Comparison of ENCODE assay signal across 8 cellular contexts in genomic region chr6:42984001-42984923, GRCh38. TPM values are rescaled to one million over a fixed set of nuclear protein-coding genes. Genes with fewer than 3 reads are reported as not detected.
DNase-seq lines count a peak whose midpoint lies in the region; ATAC-seq and TF ChIP-seq lines count a peak whose summit lies in the region.

Gene PPP2R5D (plus strand): TSS chr6:42984570. CDS start chr6:42984678, 108 bp downstream.

- ATAC-seq in HG02885 (IDR thresholded peaks at IDR 0.05; ENCODE audit: poor library complexity, unreplicated experiment) (peak; percentile 93), T-helper 17 cell (peak; percentile 96)

- peaks cover 52% of the 10 kb centered on the region for H3K4me1 Mint-ChIP-seq in T-helper 17 cell
- H3K4me1 Mint-ChIP-seq in progenitor cell of endocrine pancreas (ENCODE audit: low read depth) = peaks cover 30% of the 10 kb centered on the region

- H3K36me3 Mint-ChIP-seq in T-helper 17 cell (ENCODE audit: low read depth) (no peaks in the 10 kb centered on the region), progenitor cell of endocrine pancreas (ENCODE audit: insufficient read depth) (no peaks in the 10 kb centered on the region)

- H3K27me3 Mint-ChIP-seq in T-helper 17 cell = no peaks in the 10 kb centered on the region
- no peaks in the 10 kb centered on the region for H3K27me3 Mint-ChIP-seq in progenitor cell of endocrine pancreas

- peaks cover 4% of the 10 kb centered on the region for H3K36me3 ChIP-seq in left ventricle myocardium inferior

- no peaks in the 10 kb centered on the region for H3K9me3 Mint-ChIP-seq in progenitor cell of endocrine pancreas (ENCODE audit: low read depth)

- H3K27me3 ChIP-seq in left ventricle myocardium inferior (ENCODE audit: low read depth) = no peaks in the 10 kb centered on the region

- peaks cover 66% of the 10 kb centered on the region for H3K4me1 ChIP-seq in left ventricle myocardium inferior

- peak; percentile 98 for DNase-seq in NCI-H1694 treated with DMSO at 0.1 percent for 48 hours (lab: John Stamatoyannopoulos, UW)
- peak; percentile 88 to 95 (median 89) for DNase-seq in T-helper 17 cell
- DNase-seq in amygdala (lab: John Stamatoyannopoulos, UW) = peak; percentile 51 to 99 (median 96)
- DNase-seq in left ventricle myocardium inferior = peak; percentile 98
- peak; percentile 92 for DNase-seq in progenitor cell of endocrine pancreas (ENCODE audit: low spot score, unreplicated experiment)
- peak; percentile 98 for DNase-seq in ureter (ENCODE audit: low spot score)

- peak within 1 kb of the TSS; percentile 98 for H3K4me3 Mint-ChIP-seq in T-helper 17 cell
- H3K4me3 Mint-ChIP-seq in progenitor cell of endocrine pancreas (ENCODE audit: low read depth) = peak within 1 kb of the TSS; percentile 83

- peak; percentile 31 for TF ChIP-seq CTCF in left ventricle myocardium inferior (IDR thresholded peaks at IDR 0.05; ENCODE audit: borderline replicate concordance)
- TF ChIP-seq CTCF in progenitor cell of endocrine pancreas (IDR thresholded peaks at IDR 0.05; ENCODE audit: unreplicated experiment) = no peak

- intact Hi-C loops in left ventricle myocardium inferior (cut with micrococcal nuclease) = no loop called here

- peak within 1 kb of the TSS; percentile 91 for H3K4me3 ChIP-seq in left ventricle myocardium inferior

- H3K9me3 ChIP-seq in T-helper 17 cell (ENCODE audit: control insufficient read depth, low read length, poor library complexity, severe bottlenecking) (no peaks in the 10 kb centered on the region), left ventricle myocardium inferior (replicated peaks) (no peaks in the 10 kb centered on the region)

- peak within 1 kb of the TSS; percentile 97 for H3K27ac Mint-ChIP-seq in T-helper 17 cell
- H3K27ac Mint-ChIP-seq in progenitor cell of endocrine pancreas = peak within 1 kb of the TSS; percentile 94

- peak within 1 kb of the TSS; percentile 88 for H3K27ac ChIP-seq in left ventricle myocardium inferior (replicated peaks)

- peak; percentile 92 for TF ChIP-seq POLR2A in GM15510 (IDR thresholded peaks at IDR 0.05; ENCODE audit: borderline replicate concordance, extremely low read depth, insufficient read length)

RNA-seq across cellular contexts. Expression of gene PPP2R5D, which starts in this region (rescaled TPM):
- total RNA-seq in T-helper 17 cell = 10 to 100 TPM; 27.5 to 28.4 TPM
- 32.7 TPM for total RNA-seq in left ventricle myocardium inferior
- 52.2 and 53.6 TPM in 2 replicates for total RNA-seq in progenitor cell of endocrine pancreas
- 24.7 TPM for total RNA-seq in ureter

Comparison
In these comparisons a context has a peak if more than half of its experiments do, and no peak if none do; other contexts are left out.
1. Peak in every context shown above with its lines: DNase-seq, ATAC-seq, H3K4me3 ChIP-seq and H3K27ac ChIP-seq.